17 cellular contexts compared by ENCODE assay signal in the genomic region with DNA sequence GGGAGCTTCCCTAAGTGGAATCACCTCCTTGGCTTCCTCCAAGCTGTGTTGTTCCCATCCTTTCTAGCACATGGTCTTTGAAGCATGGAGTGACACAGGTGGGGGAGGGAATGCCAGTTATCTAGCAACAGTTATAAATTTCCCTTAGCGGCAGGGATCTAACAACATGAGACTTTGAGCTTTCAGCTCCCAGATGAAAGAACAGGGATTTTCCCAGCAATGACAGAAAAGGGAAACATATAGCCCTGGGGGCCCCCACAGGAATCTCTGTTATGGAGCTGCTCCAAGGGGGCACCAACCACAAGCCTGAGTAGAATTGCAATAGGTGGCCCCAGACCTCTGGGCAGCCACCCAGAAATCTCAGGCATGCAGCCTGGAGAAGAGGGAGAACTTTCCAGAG.
A peak's percentile ranks its signal among the peaks of the same experiment; 100 is the strongest.
DNase-seq lines count a peak whose midpoint lies in the region; ATAC-seq, FAIRE-seq and TF ChIP-seq lines count a peak whose summit lies in the region.
"Had no signal": no experiment of that assay in that cellular context is flagged by ENCODE, and none has a peak within 500 bp of the region (broad histone marks: within the 10 kb centered on the region; RNA-seq: fewer than 3 reads in every experiment).

No MANE protein-coding gene starts in this region.

- peaks cover 3% of the 10 kb centered on the region; the same call in 1 of the 3 replicates for H3K9me3 Mint-ChIP-seq in GM23338

- H3K4me2 ChIP-seq in GM23338 = no peak overlapping the region

- no peaks in the 10 kb centered on the region for H3K27me3 ChIP-seq in body of pancreas
- no peaks in the 10 kb centered on the region for H3K27me3 ChIP-seq in GM23338 (ENCODE audit: insufficient read depth)
- H3K27me3 ChIP-seq: ascending aorta, BLaER1, MG63, ovary had no signal

- no peak for TF ChIP-seq POLR2A in body of pancreas (IDR thresholded peaks at IDR 0.05)

- no peaks in the 10 kb centered on the region for H4K20me1 ChIP-seq in GM23338 (replicated peaks; ENCODE audit: insufficient read depth)
- H4K20me1 ChIP-seq: BLaER1 had no signal

- H3K27ac ChIP-seq in body of pancreas (no peak overlapping the region), GM23338 (ENCODE audit: low read depth) (no peak overlapping the region)
- H3K27ac ChIP-seq: ascending aorta, BLaER1, ovary had no signal

- 11 to 45% methylated on average over 1 of the region's 1 CpG for WGBS in body of pancreas, 2 donors

- H3K4me1 Mint-ChIP-seq in GM23338 = no peaks in the 10 kb centered on the region

- TF ChIP-seq CTCF in body of pancreas (IDR thresholded peaks at IDR 0.05) = no peak
- no peak for TF ChIP-seq CTCF in GM23338 (conservative IDR thresholded peaks at IDR 0.05; ENCODE audit: low read depth in 2 of 2)

- 0 out of 2 replicates have a peak, but pooled peaks cover 6% of the 10 kb centered on the region for H3K9me2 ChIP-seq in GM23338 (ENCODE audit: insufficient read depth)

- ATAC-seq in body of pancreas (peak; percentile 42), HG02623 (IDR thresholded peaks at IDR 0.05; ENCODE audit: unreplicated experiment) (no peak), GM23338 (no peak)
- ATAC-seq: Right ventricle myocardium inferior had no signal

- H3F3A ChIP-seq in GM23338 (replicated peaks; ENCODE audit: low read depth) = no peaks in the 10 kb centered on the region

- intact Hi-C loops in body of pancreas (cut with DNase I) = no loop called here

- no peaks in the 10 kb centered on the region for H3K9me3 ChIP-seq in body of pancreas
- H3K9me3 ChIP-seq: ascending aorta, MG63, ovary had no signal

- no peaks in the 10 kb centered on the region for H3K79me2 ChIP-seq in GM23338 (replicated peaks; ENCODE audit: insufficient read depth)

- peaks cover 6% of the 10 kb centered on the region for H3K27me3 Mint-ChIP-seq in GM23338 (ENCODE audit: insufficient read depth, low read depth, poor library complexity)

- peaks cover 13% of the 10 kb centered on the region for H3K4me1 ChIP-seq in body of pancreas
- no peaks in the 10 kb centered on the region for H3K4me1 ChIP-seq in GM23338 (ENCODE audit: insufficient read depth)
- H3K4me1 ChIP-seq: ascending aorta had no signal

- DNase-seq in HuH-7 (ENCODE audit: low spot score) (peak; percentile 12), body of pancreas (peak in 2 of 4 donors; percentile 5 to 15), left kidney (ENCODE audit: low read depth, low spot score) (peak; percentile 87), urothelium cell line (ENCODE audit: low spot score) (peak; percentile 9), NCI-H2227 (lab: John Stamatoyannopoulos, UW; ENCODE audit: unreplicated experiment) (no peak), GM23338 (ENCODE audit: low spot score) (no peak)
- DNase-seq: activated naive CD4-positive, alpha-beta T cell treated with Interleukin-2 at 50 U/mL for 16 hours; activated T-cell treated with anti-CD3 and anti-CD28 coated beads for 4 hours; foreskin melanocyte; MG63; NCI-H187; ovary; T-helper 1 cell had no signal

- H3K4me3 Mint-ChIP-seq in GM23338 = no peak overlapping the region

- H2AFZ ChIP-seq in GM23338 = no peak overlapping the region

- no peak overlapping the region for H3K27ac Mint-ChIP-seq in GM23338

- H3K36me3 Mint-ChIP-seq in GM23338 (ENCODE audit: low read depth) = no peaks in the 10 kb centered on the region; the same call in 2 of the 3 replicates

- no peak for FAIRE-seq in urothelium cell line (lab: Jason Lieb, UNC)

- H3K36me3 ChIP-seq in body of pancreas (replicated peaks in 1 of 2; ENCODE audit: insufficient read depth in 1 of 2, low read depth in 2 of 2) (no peaks in the 10 kb centered on the region), GM23338 (ENCODE audit: insufficient read depth) (no peaks in the 10 kb centered on the region)
- H3K36me3 ChIP-seq: ascending aorta, BLaER1, MG63, ovary had no signal

- H3K4me3 ChIP-seq in body of pancreas (no peak overlapping the region), GM23338 (no peak overlapping the region)
- H3K4me3 ChIP-seq: ascending aorta, BLaER1, MG63, ovary had no signal

TF ChIP-seq in GM23338, 12 proteins besides CTCF, POLR2A, EP300 and RAD21 (continues in another document):
- TF ChIP-seq, protein P1, sequence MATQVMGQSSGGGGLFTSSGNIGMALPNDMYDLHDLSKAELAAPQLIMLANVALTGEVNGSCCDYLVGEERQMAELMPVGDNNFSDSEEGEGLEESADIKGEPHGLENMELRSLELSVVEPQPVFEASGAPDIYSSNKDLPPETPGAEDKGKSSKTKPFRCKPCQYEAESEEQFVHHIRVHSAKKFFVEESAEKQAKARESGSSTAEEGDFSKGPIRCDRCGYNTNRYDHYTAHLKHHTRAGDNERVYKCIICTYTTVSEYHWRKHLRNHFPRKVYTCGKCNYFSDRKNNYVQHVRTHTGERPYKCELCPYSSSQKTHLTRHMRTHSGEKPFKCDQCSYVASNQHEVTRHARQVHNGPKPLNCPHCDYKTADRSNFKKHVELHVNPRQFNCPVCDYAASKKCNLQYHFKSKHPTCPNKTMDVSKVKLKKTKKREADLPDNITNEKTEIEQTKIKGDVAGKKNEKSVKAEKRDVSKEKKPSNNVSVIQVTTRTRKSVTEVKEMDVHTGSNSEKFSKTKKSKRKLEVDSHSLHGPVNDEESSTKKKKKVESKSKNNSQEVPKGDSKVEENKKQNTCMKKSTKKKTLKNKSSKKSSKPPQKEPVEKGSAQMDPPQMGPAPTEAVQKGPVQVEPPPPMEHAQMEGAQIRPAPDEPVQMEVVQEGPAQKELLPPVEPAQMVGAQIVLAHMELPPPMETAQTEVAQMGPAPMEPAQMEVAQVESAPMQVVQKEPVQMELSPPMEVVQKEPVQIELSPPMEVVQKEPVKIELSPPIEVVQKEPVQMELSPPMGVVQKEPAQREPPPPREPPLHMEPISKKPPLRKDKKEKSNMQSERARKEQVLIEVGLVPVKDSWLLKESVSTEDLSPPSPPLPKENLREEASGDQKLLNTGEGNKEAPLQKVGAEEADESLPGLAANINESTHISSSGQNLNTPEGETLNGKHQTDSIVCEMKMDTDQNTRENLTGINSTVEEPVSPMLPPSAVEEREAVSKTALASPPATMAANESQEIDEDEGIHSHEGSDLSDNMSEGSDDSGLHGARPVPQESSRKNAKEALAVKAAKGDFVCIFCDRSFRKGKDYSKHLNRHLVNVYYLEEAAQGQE (IDR thresholded peaks at IDR 0.05; ENCODE audit: unreplicated experiment) = no peak
- TF ChIP-seq NANOG (IDR thresholded peaks at IDR 0.05; ENCODE audit: borderline replicate concordance) (no peak), EZH2phosphoT487 (IDR thresholded peaks at IDR 0.05; ENCODE audit: unreplicated experiment) (no peak), EZH2 (IDR thresholded peaks at IDR 0.05; ENCODE audit: low read depth, unreplicated experiment) (no peak), POLR2AphosphoS5 (IDR thresholded peaks at IDR 0.05; ENCODE audit: low read depth) (no peak), CREB1 (CRISPR knock-in tag; IDR thresholded peaks at IDR 0.05; ENCODE audit: low read depth) (no peak), JUNB (IDR thresholded peaks at IDR 0.05; ENCODE audit: unreplicated experiment) (no peak), ZNF331 (CRISPR knock-in tag; IDR thresholded peaks at IDR 0.05; ENCODE audit: low read depth) (no peak), STAT1 (IDR thresholded peaks at IDR 0.05; ENCODE audit: unreplicated experiment) (no peak)
- TF ChIP-seq, protein P2, sequence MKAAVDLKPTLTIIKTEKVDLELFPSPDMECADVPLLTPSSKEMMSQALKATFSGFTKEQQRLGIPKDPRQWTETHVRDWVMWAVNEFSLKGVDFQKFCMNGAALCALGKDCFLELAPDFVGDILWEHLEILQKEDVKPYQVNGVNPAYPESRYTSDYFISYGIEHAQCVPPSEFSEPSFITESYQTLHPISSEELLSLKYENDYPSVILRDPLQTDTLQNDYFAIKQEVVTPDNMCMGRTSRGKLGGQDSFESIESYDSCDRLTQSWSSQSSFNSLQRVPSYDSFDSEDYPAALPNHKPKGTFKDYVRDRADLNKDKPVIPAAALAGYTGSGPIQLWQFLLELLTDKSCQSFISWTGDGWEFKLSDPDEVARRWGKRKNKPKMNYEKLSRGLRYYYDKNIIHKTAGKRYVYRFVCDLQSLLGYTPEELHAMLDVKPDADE (IDR thresholded peaks at IDR 0.05) = no peak

Comparison
In these comparisons a context has a peak if more than half of its experiments do, and no peak if none do; other contexts are left out.
1. DNase-seq: peak in HuH-7 (single experiment), left kidney (single experiment) and urothelium cell line (single experiment); none in NCI-H2227 (single experiment) and GM23338 (single experiment).